In the genomic region with DNA sequence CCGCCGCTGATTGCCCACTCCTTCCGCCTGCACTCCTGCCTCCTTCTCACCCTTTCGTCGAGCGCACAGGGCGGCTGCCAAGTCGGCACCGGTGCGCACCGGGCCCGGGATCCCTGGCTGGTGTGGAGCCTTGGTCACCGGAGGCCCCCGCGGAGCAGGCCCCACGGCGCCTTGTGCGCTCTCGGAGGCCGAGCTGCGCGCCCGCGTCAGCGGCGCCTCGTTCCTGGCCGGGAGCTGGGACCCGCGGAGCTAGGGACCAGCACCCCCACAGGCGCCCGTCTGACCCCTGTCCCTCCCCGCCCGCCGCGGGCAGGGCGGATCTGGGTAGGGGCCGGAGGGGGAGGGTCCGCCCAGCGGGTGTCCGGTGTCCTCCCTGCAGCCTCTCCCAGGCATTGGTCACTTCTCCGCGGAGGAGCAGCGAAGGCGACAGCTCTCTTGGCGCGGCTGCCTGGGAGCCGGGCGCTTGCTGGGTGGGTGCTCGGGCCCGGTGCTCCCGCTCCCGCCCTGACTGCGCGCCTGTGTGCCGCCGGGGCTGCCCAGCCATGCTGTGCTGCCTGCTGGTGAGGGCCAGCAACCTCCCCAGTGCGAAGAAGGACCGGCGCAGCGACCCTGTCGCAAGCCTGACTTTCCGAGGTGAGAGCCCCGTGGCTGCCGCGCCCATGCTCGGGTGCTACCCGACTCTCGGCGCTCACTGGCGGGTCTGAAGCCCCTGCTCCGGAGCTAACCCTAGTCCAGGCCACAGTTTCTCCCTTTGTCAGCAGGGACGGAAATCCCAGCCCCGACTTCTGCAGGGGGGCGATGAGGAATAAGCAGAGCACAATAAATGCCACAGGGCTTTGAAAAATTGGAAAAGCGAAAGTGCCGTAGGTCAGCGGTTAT, we compare ENCODE assay signal across 8 cellular contexts. TPM values are rescaled to one million over a fixed set of nuclear protein-coding genes. Genes with fewer than 3 reads are reported as not detected.
DNase-seq lines count a peak whose midpoint lies in the region; ATAC-seq and TF ChIP-seq lines count a peak whose summit lies in the region.

No MANE protein-coding gene starts in this region.

- ATAC-seq in HG02885 (IDR thresholded peaks at IDR 0.05; ENCODE audit: poor library complexity, unreplicated experiment) = peak; percentile 42
- ATAC-seq in activated CD8-positive, alpha-beta T cell treated with anti-CD3 and anti-CD28 coated beads, Interleukin-2, amount 10 ng/mL, durations not matched to agents 7 days and 5 days = peak; percentile 71
- no peak for ATAC-seq in GM19463 (IDR thresholded peaks at IDR 0.05; ENCODE audit: unreplicated experiment)
- no peak for ATAC-seq in GM19467 (IDR thresholded peaks at IDR 0.05; ENCODE audit: unreplicated experiment)

- no peaks in the 10 kb centered on the region for H3K9me3 Mint-ChIP-seq in activated CD8-positive, alpha-beta T cell treated with anti-CD3 and anti-CD28 coated beads, Interleukin-2, amount 10 ng/mL, durations not matched to agents 7 days and 5 days (ENCODE audit: insufficient read depth)

- no peaks in the 10 kb centered on the region for H3K36me3 Mint-ChIP-seq in activated CD8-positive, alpha-beta T cell treated with anti-CD3 and anti-CD28 coated beads, Interleukin-2, amount 10 ng/mL, durations not matched to agents 7 days and 5 days (ENCODE audit: low read depth)

- peak overlapping the region; percentile 79 for H2AFZ ChIP-seq in parathyroid adenoma

- POLR2A ChIA-PET in activated CD8-positive, alpha-beta T cell treated with anti-CD3 and anti-CD28 coated beads, Interleukin-2, amount 10 ng/mL, durations not matched to agents 7 days and 5 days (lab: Charles Lee) = no interaction called here

- no peak overlapping the region for H3K9ac ChIP-seq in parathyroid adenoma

- no peaks in the 10 kb centered on the region for H3K4me1 ChIP-seq in parathyroid adenoma

- TF ChIP-seq CTCF in C4-2B (conservative IDR thresholded peaks at IDR 0.05) (no peak), parathyroid adenoma (IDR thresholded peaks at IDR 0.05) (no peak)

- H3K27me3 Mint-ChIP-seq in activated CD8-positive, alpha-beta T cell treated with anti-CD3 and anti-CD28 coated beads, Interleukin-2, amount 10 ng/mL, durations not matched to agents 7 days and 5 days (ENCODE audit: low read depth) = peaks cover 33% of the 10 kb centered on the region

- intact Hi-C loops in cardiac septum (cut with DNase I) = no loop called here

- peak overlapping the region; percentile 78 for H3K4me3 Mint-ChIP-seq in activated CD8-positive, alpha-beta T cell treated with anti-CD3 and anti-CD28 coated beads, Interleukin-2, amount 10 ng/mL, durations not matched to agents 7 days and 5 days

- H3K4me2 ChIP-seq in parathyroid adenoma (ENCODE audit: low read length) = peak overlapping the region; percentile 68

- H3K9me3 ChIP-seq in parathyroid adenoma (ENCODE audit: control insufficient read depth, low read length) = no peaks in the 10 kb centered on the region

- H3K36me3 ChIP-seq in parathyroid adenoma (ENCODE audit: control insufficient read depth, insufficient read depth, low read length) = no peaks in the 10 kb centered on the region

- peak overlapping the region; percentile 25; the same call in 1 of the 2 replicates for H3K27ac ChIP-seq in C4-2B
- H3K27ac ChIP-seq in parathyroid adenoma = no peak overlapping the region

- H3K79me2 ChIP-seq in parathyroid adenoma = no peaks in the 10 kb centered on the region

- no peak overlapping the region for H3K27ac Mint-ChIP-seq in activated CD8-positive, alpha-beta T cell treated with anti-CD3 and anti-CD28 coated beads, Interleukin-2, amount 10 ng/mL, durations not matched to agents 7 days and 5 days

- H3K4me3 ChIP-seq in parathyroid adenoma (ENCODE audit: low read depth, low read length) = peak overlapping the region; percentile 73

- DNase-seq in activated CD8-positive, alpha-beta T cell treated with anti-CD3 and anti-CD28 coated beads, Interleukin-2, amount 10 ng/mL, durations not matched to agents 7 days and 5 days = no peak
- DNase-seq in cardiac septum (ENCODE audit: low spot score) (peak; percentile 90), mesenteric fat pad (ENCODE audit: low spot score) (no peak)

- CTCF ChIA-PET in activated CD8-positive, alpha-beta T cell treated with anti-CD3 and anti-CD28 coated beads, Interleukin-2, amount 10 ng/mL, durations not matched to agents 7 days and 5 days (lab: Charles Lee) = interaction anchor here (1.1 to 1.8 kb wide), 5 partner anchors 10 to 167 kb away, joined by 4 to 6 read pairs (median 5); no protein-coding TSS in a partner anchor

- no peaks in the 10 kb centered on the region for H3K27me3 ChIP-seq in parathyroid adenoma (ENCODE audit: control insufficient read depth, insufficient read depth, low read length)

- peaks cover 4% of the 10 kb centered on the region for H3K4me1 Mint-ChIP-seq in activated CD8-positive, alpha-beta T cell treated with anti-CD3 and anti-CD28 coated beads, Interleukin-2, amount 10 ng/mL, durations not matched to agents 7 days and 5 days (ENCODE audit: low read depth)

RNA-seq across cellular contexts. Expression of a gene that starts 13.2 kb away (rescaled TPM):
- 1 to 10 TPM; 3.4 to 4.7 TPM for total RNA-seq in activated CD8-positive, alpha-beta T cell treated with anti-CD3 and anti-CD28 coated beads, Interleukin-2, amount 10 ng/mL, durations not matched to agents 7 days and 5 days
- 82.8 TPM for total RNA-seq in cardiac septum
- total RNA-seq in mesenteric fat pad = 54.1 TPM

Comparison
In these comparisons a context has a peak if more than half of its experiments do, and no peak if none do; other contexts are left out.
1. ATAC-seq: peak in HG02885 (single experiment) and activated CD8-positive, alpha-beta T cell treated with anti-CD3 and anti-CD28 coated beads, Interleukin-2, amount 10 ng/mL, durations not matched to agents 7 days and 5 days (single experiment); none in GM19463 (single experiment) and GM19467 (single experiment).